10 cellular contexts compared by ENCODE assay signal in the genomic region with DNA sequence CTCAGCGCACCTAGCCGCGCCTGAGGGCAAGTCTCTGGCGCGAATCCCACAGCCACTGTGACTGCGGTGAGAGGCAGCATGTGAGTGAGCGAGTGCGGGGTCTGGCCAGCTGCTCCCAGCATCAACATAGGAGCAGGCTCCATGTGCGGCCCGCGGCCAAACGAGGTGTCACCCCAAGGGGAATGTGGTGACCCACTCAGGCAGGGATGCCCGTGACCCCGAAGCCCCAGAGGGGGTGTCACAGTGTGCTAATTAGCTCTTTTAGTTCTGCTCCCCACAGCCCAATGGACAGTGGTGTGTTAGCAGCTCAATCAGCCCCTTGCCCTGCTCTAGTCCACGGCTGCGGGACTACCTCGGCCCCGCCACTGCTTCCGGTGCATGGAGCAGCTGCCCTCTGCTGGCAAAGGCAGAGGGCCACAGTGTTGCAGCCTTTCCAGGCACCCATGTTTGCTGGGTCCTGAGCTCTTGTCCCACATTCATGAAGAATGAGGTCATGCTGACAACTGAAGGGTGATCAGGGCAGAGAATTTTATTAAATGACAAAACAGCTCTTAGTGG.
DNase-seq lines count a peak whose midpoint lies in the region; ATAC-seq and TF ChIP-seq lines count a peak whose summit lies in the region.
"Had no signal": no experiment of that assay in that cellular context is flagged by ENCODE, and none has a peak within 500 bp of the region (broad histone marks: within the 10 kb centered on the region; RNA-seq: fewer than 3 reads in every experiment).

No MANE protein-coding gene starts in this region.

- H2AFZ ChIP-seq in Loucy (ENCODE audit: low read length) = no peak overlapping the region

- ATAC-seq in right cardiac atrium (no peak), HG03039 (IDR thresholded peaks at IDR 0.05; ENCODE audit: unreplicated experiment) (no peak)

- no peak overlapping the region for H3K27ac ChIP-seq in right cardiac atrium (ENCODE audit: low read length)
- no peak overlapping the region for H3K27ac ChIP-seq in right atrium auricular region

- peak in 2 of 3 donors; percentile 25 to 35 for DNase-seq in right cardiac atrium
- no peak for DNase-seq in right atrium auricular region (ENCODE audit: low spot score)
- peak; percentile 5 for DNase-seq in dermis blood vessel endothelial cell
- DNase-seq in type B pancreatic cell (ENCODE audit: extremely low spot score, unreplicated experiment) = no peak
- no peak for DNase-seq in NCI-H2171 (lab: John Stamatoyannopoulos, UW)
- no peak for DNase-seq in NCI-H2107 (lab: John Stamatoyannopoulos, UW)
- DNase-seq: KG1; stimulated activated naive CD4-positive, alpha-beta T cell treated with Interleukin-2 at 50 U/mL for 16 hours had no signal

- WGBS in right cardiac atrium = 93% methylated on average over 19 of the region's 19 CpGs

- TF ChIP-seq CTCF in right atrium auricular region (IDR thresholded peaks at IDR 0.05) (no peak), Loucy (conservative IDR thresholded peaks at IDR 0.05; ENCODE audit: low read length) (peak; percentile 38), type B pancreatic cell (conservative IDR thresholded peaks at IDR 0.05) (peak; percentile 32)

- no peak overlapping the region for H3K4me3 Mint-ChIP-seq in type B pancreatic cell

- peaks cover 9% of the 10 kb centered on the region for H3K27me3 Mint-ChIP-seq in type B pancreatic cell

- H3K9me2 ChIP-seq in Loucy (replicated peaks; ENCODE audit: low read depth, low read length) = no peaks in the 10 kb centered on the region

- H3K27me3 ChIP-seq in right cardiac atrium (ENCODE audit: control insufficient read depth, insufficient read depth) (no peaks in the 10 kb centered on the region), right atrium auricular region (no peaks in the 10 kb centered on the region), Loucy (ENCODE audit: insufficient read depth, low read length, poor library complexity, severe bottlenecking) (no peaks in the 10 kb centered on the region)

- no peaks in the 10 kb centered on the region for H3K79me2 ChIP-seq in Loucy (ENCODE audit: insufficient read depth, low read length)

- H3K9me3 ChIP-seq in right cardiac atrium (ENCODE audit: control insufficient read depth, low read length) (no peaks in the 10 kb centered on the region), right atrium auricular region (no peaks in the 10 kb centered on the region), Loucy (ENCODE audit: insufficient read depth, low read depth, low read length) (no peaks in the 10 kb centered on the region)

- no peak overlapping the region for H3K27ac Mint-ChIP-seq in type B pancreatic cell

- H3K4me1 Mint-ChIP-seq in type B pancreatic cell (ENCODE audit: unreplicated experiment) = no peaks in the 10 kb centered on the region

- no peak overlapping the region for H3K4me3 ChIP-seq in right cardiac atrium (ENCODE audit: low read length)
- no peak overlapping the region for H3K4me3 ChIP-seq in right atrium auricular region
- H3K4me3 ChIP-seq in Loucy (ENCODE audit: low read length, poor library complexity, severe bottlenecking) = no peak overlapping the region

- H3F3A ChIP-seq in Loucy (ENCODE audit: low read depth) = no peaks in the 10 kb centered on the region

- H3K4me2 ChIP-seq in Loucy (ENCODE audit: low read depth, low read length, poor library complexity, severe bottlenecking) = no peak overlapping the region

- H4K20me1 ChIP-seq in Loucy (ENCODE audit: insufficient read depth, low read length, poor library complexity, severe bottlenecking) = no peaks in the 10 kb centered on the region

- H3K36me3 ChIP-seq in right atrium auricular region = no peaks in the 10 kb centered on the region
- H3K36me3 ChIP-seq in Loucy (ENCODE audit: insufficient read depth, low read length) = no peaks in the 10 kb centered on the region

- H3K9me3 Mint-ChIP-seq in type B pancreatic cell = no peaks in the 10 kb centered on the region

- H3K4me1 ChIP-seq in right cardiac atrium (ENCODE audit: control insufficient read depth, insufficient read depth, low read length) (no peaks in the 10 kb centered on the region), right atrium auricular region (no peaks in the 10 kb centered on the region), Loucy (ENCODE audit: insufficient read depth, low read length, poor library complexity, severe bottlenecking) (no peaks in the 10 kb centered on the region)

- no peaks in the 10 kb centered on the region for H3K36me3 Mint-ChIP-seq in type B pancreatic cell

- H3K9ac ChIP-seq in Loucy (ENCODE audit: low read depth, low read length, poor library complexity, severe bottlenecking) = no peak overlapping the region

- intact Hi-C loops in right cardiac atrium (cut with DNase I) = no loop called here

Comparison
In these comparisons a context has a peak if more than half of its experiments do, and no peak if none do; other contexts are left out.
1. DNase-seq: peak in right cardiac atrium (2 of 3) and dermis blood vessel endothelial cell (single experiment); none in right atrium auricular region (single experiment), type B pancreatic cell (single experiment), NCI-H2171 (single experiment) and NCI-H2107 (single experiment).
2. CTCF ChIP-seq: peak in Loucy (single experiment) and type B pancreatic cell (single experiment); none in right atrium auricular region (0 of 2).